12 cellular contexts compared by ENCODE assay signal in genomic region chr22:38940985-38941384, GRCh38. TPM values are rescaled to one million over a fixed set of nuclear protein-coding genes. Genes with fewer than 3 reads are reported as not detected.
DNase-seq lines count a peak whose midpoint lies in the region; ATAC-seq and TF ChIP-seq lines count a peak whose summit lies in the region.
"Had no signal": no experiment of that assay in that cellular context is flagged by ENCODE, and none has a peak within 500 bp of the region (broad histone marks: within the 10 kb centered on the region; RNA-seq: fewer than 3 reads in every experiment).

No MANE protein-coding gene starts in this region.

- H3K4me3 Mint-ChIP-seq in activated T-cell treated with anti-CD3 and anti-CD28 coated beads, Interleukin-2, amount 50 U/mL, for 24 hours, result peak overlapping the region; percentile 60
- H3K4me3 Mint-ChIP-seq in activated naive CD8-positive, alpha-beta T cell treated with anti-CD3 and anti-CD28 coated beads for 36 hours, result peak overlapping the region; percentile 64
- H3K4me3 Mint-ChIP-seq in stimulated activated naive B cell treated with anti-CD40 and anti-IgM and Interleukin-4, amounts not matched to agents 10 μg/mL and 1 μg/mL and 100 μg/mL, for 72 hours, result peak overlapping the region; percentile 48 to 78
- H3K4me3 Mint-ChIP-seq: HFFc6 had no signal

- no peak for DNase-seq in activated T-cell treated with anti-CD3 and anti-CD28 coated beads, Interleukin-2, amount 50 U/mL, for 24 hours
- no peak for DNase-seq in activated T-cell treated with anti-CD3 and anti-CD28 coated beads, Interleukin-2, amount 50 U/mL, for 1 hour
- DNase-seq in activated naive CD8-positive, alpha-beta T cell treated with anti-CD3 and anti-CD28 coated beads for 36 hours, result no peak
- no peak for DNase-seq in stimulated activated naive B cell treated with anti-CD40 and anti-IgM and Interleukin-4, amounts not matched to agents 10 μg/mL and 1 μg/mL and 100 μg/mL, for 72 hours
- no peak for DNase-seq in globus pallidus (ENCODE audit: low spot score)
- DNase-seq in effector CD8-positive, alpha-beta T cell (lab: John Stamatoyannopoulos, UW), result no peak
- DNase-seq: HFFc6, mammary epithelial cell, NCI-H2081 treated with DMSO at 0.1 percent for 48 hours had no signal

- peaks cover 35% of the 10 kb centered on the region for H3K4me1 Mint-ChIP-seq in activated T-cell treated with anti-CD3 and anti-CD28 coated beads, Interleukin-2, amount 50 U/mL, for 24 hours (ENCODE audit: low read depth)
- H3K4me1 Mint-ChIP-seq in activated naive CD8-positive, alpha-beta T cell treated with anti-CD3 and anti-CD28 coated beads for 36 hours, result peaks cover 33% of the 10 kb centered on the region
- peaks cover 53 to 54% of the 10 kb centered on the region in 2 donors for H3K4me1 Mint-ChIP-seq in stimulated activated naive B cell treated with anti-CD40 and anti-IgM and Interleukin-4, amounts not matched to agents 10 μg/mL and 1 μg/mL and 100 μg/mL, for 72 hours

- peak overlapping the region; percentile 94 for H3K27ac Mint-ChIP-seq in activated T-cell treated with anti-CD3 and anti-CD28 coated beads, Interleukin-2, amount 50 U/mL, for 24 hours
- peak overlapping the region; percentile 89 for H3K27ac Mint-ChIP-seq in activated naive CD8-positive, alpha-beta T cell treated with anti-CD3 and anti-CD28 coated beads for 36 hours
- H3K27ac Mint-ChIP-seq in stimulated activated naive B cell treated with anti-CD40 and anti-IgM and Interleukin-4, amounts not matched to agents 10 μg/mL and 1 μg/mL and 100 μg/mL, for 72 hours, result peak overlapping the region; percentile 92
- H3K27ac Mint-ChIP-seq: HFFc6 had no signal

- no peaks in the 10 kb centered on the region for H3K36me3 Mint-ChIP-seq in activated T-cell treated with anti-CD3 and anti-CD28 coated beads, Interleukin-2, amount 50 U/mL, for 24 hours (ENCODE audit: low read depth)
- H3K36me3 Mint-ChIP-seq in activated naive CD8-positive, alpha-beta T cell treated with anti-CD3 and anti-CD28 coated beads for 36 hours, result no peaks in the 10 kb centered on the region
- no peaks in the 10 kb centered on the region for H3K36me3 Mint-ChIP-seq in stimulated activated naive B cell treated with anti-CD40 and anti-IgM and Interleukin-4, amounts not matched to agents 10 μg/mL and 1 μg/mL and 100 μg/mL, for 72 hours

- H3K9me3 Mint-ChIP-seq in activated T-cell treated with anti-CD3 and anti-CD28 coated beads, Interleukin-2, amount 50 U/mL, for 24 hours, result no peaks in the 10 kb centered on the region
- H3K9me3 Mint-ChIP-seq in activated naive CD8-positive, alpha-beta T cell treated with anti-CD3 and anti-CD28 coated beads for 36 hours, result no peaks in the 10 kb centered on the region
- H3K9me3 Mint-ChIP-seq in stimulated activated naive B cell treated with anti-CD40 and anti-IgM and Interleukin-4, amounts not matched to agents 10 μg/mL and 1 μg/mL and 100 μg/mL, for 72 hours, result peaks cover 1 to 4% of the 10 kb centered on the region in 2 donors
- H3K9me3 Mint-ChIP-seq: HFFc6 had no signal

- no peak for TF ChIP-seq POLR2A in GM18505 (IDR thresholded peaks at IDR 0.05; ENCODE audit: borderline replicate concordance, extremely low read depth, insufficient read depth, insufficient read length)

- ATAC-seq in HG03442 (IDR thresholded peaks at IDR 0.05; ENCODE audit: unreplicated experiment) (peak; percentile 11), GM18505 (IDR thresholded peaks at IDR 0.05; ENCODE audit: unreplicated experiment) (no peak)
- ATAC-seq in stimulated activated naive B cell treated with anti-CD40 and anti-IgM and Interleukin-4, amounts not matched to agents 10 μg/mL and 1 μg/mL and 100 μg/mL, for 72 hours (replicated peaks), result peak; percentile 15 to 28
- ATAC-seq: Right ventricle myocardium inferior had no signal

- peaks cover 52% of the 10 kb centered on the region for H3K27me3 Mint-ChIP-seq in activated T-cell treated with anti-CD3 and anti-CD28 coated beads, Interleukin-2, amount 50 U/mL, for 24 hours
- peaks cover 55% of the 10 kb centered on the region for H3K27me3 Mint-ChIP-seq in activated naive CD8-positive, alpha-beta T cell treated with anti-CD3 and anti-CD28 coated beads for 36 hours
- peaks cover 19 to 20% of the 10 kb centered on the region in 2 donors for H3K27me3 Mint-ChIP-seq in stimulated activated naive B cell treated with anti-CD40 and anti-IgM and Interleukin-4, amounts not matched to agents 10 μg/mL and 1 μg/mL and 100 μg/mL, for 72 hours

RNA-seq across cellular contexts. Expression of gene APOBEC3A, which starts 16.4 kb away (rescaled TPM):
- total RNA-seq in activated naive CD8-positive, alpha-beta T cell treated with anti-CD3 and anti-CD28 coated beads for 36 hours, result not detected
- total RNA-seq: HFFc6, mammary epithelial cell had no signal

RNA-seq across cellular contexts. Expression of gene APOBEC3B, which starts 41.2 kb away (rescaled TPM):
- total RNA-seq in activated naive CD8-positive, alpha-beta T cell treated with anti-CD3 and anti-CD28 coated beads for 36 hours, result 1 to 10 TPM; 3.4 TPM
